ENCODE assay signal across 26 cellular contexts in the genomic region with DNA sequence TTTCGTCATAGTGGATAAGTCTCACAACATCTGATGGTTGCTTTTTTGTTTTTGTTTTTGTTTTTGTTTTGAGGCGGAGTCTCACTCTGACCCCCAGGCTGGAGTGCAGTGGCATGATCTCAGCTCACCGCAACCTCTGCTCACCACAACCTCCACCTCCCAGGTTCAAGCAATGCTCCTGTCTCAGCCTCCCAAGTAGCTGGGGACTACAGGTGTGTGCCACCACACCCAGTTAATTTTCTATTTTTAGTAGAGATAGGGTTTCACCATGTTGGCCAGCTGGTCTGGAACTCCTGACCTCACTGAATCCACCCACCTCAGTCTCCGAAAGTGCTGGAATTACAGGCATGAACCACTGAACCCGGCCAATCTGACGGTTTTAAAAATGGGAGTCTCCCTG.
DNase-seq lines count a peak whose midpoint lies in the region; ATAC-seq and TF ChIP-seq lines count a peak whose summit lies in the region.
"Had no signal": no experiment of that assay in that cellular context is flagged by ENCODE, and none has a peak within 500 bp of the region (broad histone marks: within the 10 kb centered on the region; RNA-seq: fewer than 3 reads in every experiment).

No MANE protein-coding gene starts in this region.

- H3K27ac ChIP-seq in cardiac muscle cell = peak overlapping the region; percentile 96
- peak overlapping the region; percentile 33 for H3K27ac ChIP-seq in endodermal cell (ENCODE audit: low read depth, low read length)
- peak overlapping the region; percentile 83 for H3K27ac ChIP-seq in neural cell (ENCODE audit: low read length)
- H3K27ac ChIP-seq: 22Rv1, BLaER1, SJSA1 had no signal

- no peak overlapping the region for H3K4me3 ChIP-seq in cardiac muscle cell
- H3K4me3 ChIP-seq in endodermal cell (ENCODE audit: low read length) = no peak overlapping the region
- no peak overlapping the region for H3K4me3 ChIP-seq in neural cell (ENCODE audit: low read length)
- H3K4me3 ChIP-seq: BLaER1, GM12878, SJSA1 had no signal

- H3K9me3 Mint-ChIP-seq in endodermal cell = no peaks in the 10 kb centered on the region
- H3K9me3 Mint-ChIP-seq: CD4-positive, alpha-beta T cell had no signal

- 93 to 95% methylated on average over 5 to 6 of the region's 6 CpGs for WGBS in endodermal cell (ENCODE audit: insufficient coverage in 1 of 2, insufficient read length in 1 of 2), 2 experiments

- no peak overlapping the region for H3K9ac ChIP-seq in endodermal cell (ENCODE audit: extremely low read depth, low read length, poor library complexity, severe bottlenecking)
- no peak overlapping the region for H3K9ac ChIP-seq in neural cell (ENCODE audit: low read length)
- H3K9ac ChIP-seq: BLaER1 had no signal

- H3K27me3 Mint-ChIP-seq in endodermal cell (ENCODE audit: insufficient read depth) = no peaks in the 10 kb centered on the region

- H3K9me3 ChIP-seq in cardiac muscle cell (ENCODE audit: low read depth) = no peaks in the 10 kb centered on the region
- H3K9me3 ChIP-seq in endodermal cell (ENCODE audit: control insufficient read depth, low read length) = no peaks in the 10 kb centered on the region
- H3K9me3 ChIP-seq in neural cell (ENCODE audit: low read length) = no peaks in the 10 kb centered on the region
- H3K9me3 ChIP-seq: BLaER1, SJSA1 had no signal

- H3K4me3 Mint-ChIP-seq in endodermal cell = no peak overlapping the region
- H3K4me3 Mint-ChIP-seq: CD4-positive, alpha-beta T cell had no signal

- TF ChIP-seq RAD21 in neural cell (conservative IDR thresholded peaks at IDR 0.05) = no peak

- no peak for ATAC-seq in left cardiac atrium
- ATAC-seq in HG02852 (IDR thresholded peaks at IDR 0.05; ENCODE audit: unreplicated experiment) = no peak
- no peak for ATAC-seq in GM18870 (IDR thresholded peaks at IDR 0.05; ENCODE audit: unreplicated experiment)
- ATAC-seq: GM12878, Right ventricle myocardium inferior had no signal

- TF ChIP-seq CTCF in cardiac muscle cell (IDR thresholded peaks at IDR 0.05; ENCODE audit: low read depth, low read length) = no peak
- no peak for TF ChIP-seq CTCF in endodermal cell (conservative IDR thresholded peaks at IDR 0.05)
- no peak for TF ChIP-seq CTCF in neural cell (IDR thresholded peaks at IDR 0.05; ENCODE audit: poor library complexity, severe bottlenecking)

- no peak for TF ChIP-seq EP300 in neural cell (conservative IDR thresholded peaks at IDR 0.05; ENCODE audit: poor library complexity, severe bottlenecking)

- H3K9me2 ChIP-seq in neural cell (ENCODE audit: insufficient read depth, low read length) = no peaks in the 10 kb centered on the region

- no peak overlapping the region for H3K27ac Mint-ChIP-seq in endodermal cell
- H3K27ac Mint-ChIP-seq: CD4-positive, alpha-beta T cell had no signal

- peaks cover 32% of the 10 kb centered on the region for H3F3A ChIP-seq in neural cell (ENCODE audit: insufficient read depth, low read length, poor library complexity, severe bottlenecking)

- H3K36me3 Mint-ChIP-seq in endodermal cell (ENCODE audit: low read depth) = peaks cover 6% of the 10 kb centered on the region

- no peaks in the 10 kb centered on the region for H3K36me3 ChIP-seq in cardiac muscle cell
- H3K36me3 ChIP-seq in endodermal cell (ENCODE audit: control insufficient read depth, insufficient read depth, low read length) = no peaks in the 10 kb centered on the region
- no peaks in the 10 kb centered on the region for H3K36me3 ChIP-seq in neural cell (ENCODE audit: insufficient read depth, low read length)
- H3K36me3 ChIP-seq: SJSA1 had no signal

- H3K4me1 ChIP-seq in cardiac muscle cell (ENCODE audit: low read depth) (peaks cover 65% of the 10 kb centered on the region), endodermal cell (ENCODE audit: control insufficient read depth, insufficient read depth, low read length) (peaks cover 22% of the 10 kb centered on the region)

- H2AFZ ChIP-seq in neural cell (ENCODE audit: low read depth, low read length) = no peak overlapping the region

- DNase-seq in cardiac muscle cell (ENCODE audit: low read depth in 1 of 2, low spot score in 1 of 2) (no peak), left cardiac atrium (no peak), endodermal cell (no peak), middle frontal gyrus (ENCODE audit: extremely low spot score, low spot score) (no peak)
- DNase-seq in activated CD4-positive, alpha-beta T cell treated with anti-CD3 and anti-CD28 coated beads for 48 hours = no peak
- DNase-seq: ACHN; CD4-positive, alpha-beta T cell; COR-L47; DMS 273 treated with DMSO at 0.1 percent for 48 hours; DND-41; GOT3; KBM-7; MM.1S; NCI-H1048; NCI-H1417 treated with DMSO at 0.1 percent for 48 hours; NCI-H187; NCI-H2107; NCI-H526 treated with DMSO at 0.1 percent for 48 hours had no signal

- no peaks in the 10 kb centered on the region for H4K20me1 ChIP-seq in neural cell (ENCODE audit: insufficient read depth)

- no peaks in the 10 kb centered on the region for H3K27me3 ChIP-seq in cardiac muscle cell
- no peaks in the 10 kb centered on the region for H3K27me3 ChIP-seq in endodermal cell (ENCODE audit: control insufficient read depth, insufficient read depth, low read length, poor library complexity, severe bottlenecking)
- H3K27me3 ChIP-seq in neural cell (ENCODE audit: insufficient read depth, low read depth, low read length) = no peaks in the 10 kb centered on the region
- H3K27me3 ChIP-seq: BLaER1, SJSA1 had no signal

- intact Hi-C loops in left cardiac atrium (cut with DNase I) = no loop called here

- peaks cover 71% of the 10 kb centered on the region for H3K79me2 ChIP-seq in neural cell (replicated peaks; ENCODE audit: insufficient read depth, low read length)

- H3K4me2 ChIP-seq in neural cell (ENCODE audit: low read length) = no peak overlapping the region
- H3K4me2 ChIP-seq: BLaER1 had no signal

- peaks cover 45% of the 10 kb centered on the region for H3K4me1 Mint-ChIP-seq in endodermal cell

TF ChIP-seq in neural cell, 6 proteins besides CTCF, POLR2A, EP300 and RAD21:
- TF ChIP-seq POLR2AphosphoS5 (IDR thresholded peaks at IDR 0.05) = no peak
- TF ChIP-seq TAF1 (IDR thresholded peaks at IDR 0.05; ENCODE audit: low read depth) = no peak
- TF ChIP-seq SMC3 (conservative IDR thresholded peaks at IDR 0.05; ENCODE audit: poor library complexity) = no peak
- TF ChIP-seq MXI1 (conservative IDR thresholded peaks at IDR 0.05; ENCODE audit: poor library complexity, severe bottlenecking) = no peak
- TF ChIP-seq, protein P1, sequence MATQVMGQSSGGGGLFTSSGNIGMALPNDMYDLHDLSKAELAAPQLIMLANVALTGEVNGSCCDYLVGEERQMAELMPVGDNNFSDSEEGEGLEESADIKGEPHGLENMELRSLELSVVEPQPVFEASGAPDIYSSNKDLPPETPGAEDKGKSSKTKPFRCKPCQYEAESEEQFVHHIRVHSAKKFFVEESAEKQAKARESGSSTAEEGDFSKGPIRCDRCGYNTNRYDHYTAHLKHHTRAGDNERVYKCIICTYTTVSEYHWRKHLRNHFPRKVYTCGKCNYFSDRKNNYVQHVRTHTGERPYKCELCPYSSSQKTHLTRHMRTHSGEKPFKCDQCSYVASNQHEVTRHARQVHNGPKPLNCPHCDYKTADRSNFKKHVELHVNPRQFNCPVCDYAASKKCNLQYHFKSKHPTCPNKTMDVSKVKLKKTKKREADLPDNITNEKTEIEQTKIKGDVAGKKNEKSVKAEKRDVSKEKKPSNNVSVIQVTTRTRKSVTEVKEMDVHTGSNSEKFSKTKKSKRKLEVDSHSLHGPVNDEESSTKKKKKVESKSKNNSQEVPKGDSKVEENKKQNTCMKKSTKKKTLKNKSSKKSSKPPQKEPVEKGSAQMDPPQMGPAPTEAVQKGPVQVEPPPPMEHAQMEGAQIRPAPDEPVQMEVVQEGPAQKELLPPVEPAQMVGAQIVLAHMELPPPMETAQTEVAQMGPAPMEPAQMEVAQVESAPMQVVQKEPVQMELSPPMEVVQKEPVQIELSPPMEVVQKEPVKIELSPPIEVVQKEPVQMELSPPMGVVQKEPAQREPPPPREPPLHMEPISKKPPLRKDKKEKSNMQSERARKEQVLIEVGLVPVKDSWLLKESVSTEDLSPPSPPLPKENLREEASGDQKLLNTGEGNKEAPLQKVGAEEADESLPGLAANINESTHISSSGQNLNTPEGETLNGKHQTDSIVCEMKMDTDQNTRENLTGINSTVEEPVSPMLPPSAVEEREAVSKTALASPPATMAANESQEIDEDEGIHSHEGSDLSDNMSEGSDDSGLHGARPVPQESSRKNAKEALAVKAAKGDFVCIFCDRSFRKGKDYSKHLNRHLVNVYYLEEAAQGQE (IDR thresholded peaks at IDR 0.05; ENCODE audit: borderline replicate concordance) = no peak
- TF ChIP-seq EZH2 (IDR thresholded peaks at IDR 0.05; ENCODE audit: borderline replicate concordance, insufficient read depth, low read length, poor library complexity, severe bottlenecking) = no peak
TF ChIP-seq in neural cell: peak in this region for 0.

Comparison
In these comparisons a context has a peak if more than half of its experiments do, and no peak if none do; other contexts are left out.
1. H3K27ac ChIP-seq: peak in every context shown above with its lines; median percentile 96 in cardiac muscle cell; 83 in neural cell; 33 in endodermal cell.